ENCODE assay signal across 10 cellular contexts in the genomic region with DNA sequence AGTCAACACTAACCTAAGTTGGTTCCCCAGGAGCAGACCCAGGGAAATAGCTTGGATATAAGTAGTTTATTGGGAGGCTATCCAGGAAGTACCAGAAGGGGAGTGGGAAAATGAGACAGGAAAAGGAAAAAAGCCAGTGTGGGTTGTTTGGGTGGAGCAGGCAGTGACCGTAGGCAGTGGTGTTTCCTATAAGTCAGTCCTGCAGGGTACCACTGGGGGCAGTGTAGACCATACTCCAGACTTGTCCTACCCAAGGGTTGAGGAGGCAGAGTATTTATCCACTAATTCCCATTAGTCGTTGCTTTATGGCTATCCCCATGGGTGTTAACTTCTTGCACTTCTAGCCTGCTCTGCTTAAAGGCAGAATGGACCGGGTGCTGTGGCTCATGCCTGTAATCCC. TPM values are rescaled to one million over a fixed set of nuclear protein-coding genes. Genes with fewer than 3 reads are reported as not detected.
DNase-seq lines count a peak whose midpoint lies in the region; ATAC-seq and TF ChIP-seq lines count a peak whose summit lies in the region.
"Had no signal": no experiment of that assay in that cellular context is flagged by ENCODE, and none has a peak within 500 bp of the region (broad histone marks: within the 10 kb centered on the region; RNA-seq: fewer than 3 reads in every experiment).

No MANE protein-coding gene starts in this region.

- peak; percentile 10 for DNase-seq in stimulated activated CD4-positive, alpha-beta T cell treated with anti-CD3 and anti-CD28 coated beads, Interleukin-15, amount 100 ng/mL, for 24 hours
- DNase-seq in stimulated activated CD4-positive, alpha-beta T cell treated with anti-CD3 and anti-CD28 coated beads, Interleukin-1b, Interleukin-23, amount 100 ng/mL, for 48 hours = no peak
- no peak for DNase-seq in PC-9
- DNase-seq in right atrium auricular region (ENCODE audit: low spot score) = no peak
- DNase-seq in GM23248 = no peak
- no peak for DNase-seq in NCI-H2171 treated with DMSO at 0.1 percent for 48 hours (lab: John Stamatoyannopoulos, UW)

- H3K9me2 ChIP-seq in PC-9 (ENCODE audit: insufficient read depth) = no peaks in the 10 kb centered on the region
- no peaks in the 10 kb centered on the region for H3K9me2 ChIP-seq in GM23248 (ENCODE audit: insufficient read depth)

- H2AFZ ChIP-seq in PC-9 (no peak overlapping the region), GM23248 (no peak overlapping the region)

- BruUV-seq in PC-9 (replicated peaks; lab: Mats Ljungman, UMichigan) = no TSS peak

- H3K36me3 ChIP-seq in PC-9 (ENCODE audit: low read depth) (no peaks in the 10 kb centered on the region), right atrium auricular region (no peaks in the 10 kb centered on the region), GM23248 (ENCODE audit: low read depth) (no peaks in the 10 kb centered on the region)

- no peaks in the 10 kb centered on the region for H3K9me3 ChIP-seq in PC-9 (ENCODE audit: insufficient read depth, low read depth)
- H3K9me3 ChIP-seq in right atrium auricular region = no peaks in the 10 kb centered on the region
- no peaks in the 10 kb centered on the region for H3K9me3 ChIP-seq in GM23248 (ENCODE audit: low read depth)

- ATAC-seq in HG02938 (IDR thresholded peaks at IDR 0.05; ENCODE audit: unreplicated experiment) (no peak), GM18909 (IDR thresholded peaks at IDR 0.05; ENCODE audit: poor library complexity, unreplicated experiment) (no peak)

- H4K20me1 ChIP-seq in PC-9 (ENCODE audit: insufficient read depth) (no peaks in the 10 kb centered on the region), GM23248 (ENCODE audit: insufficient read depth) (no peaks in the 10 kb centered on the region)

- H3K79me2 ChIP-seq in PC-9 (ENCODE audit: low read depth) = no peaks in the 10 kb centered on the region
- no peaks in the 10 kb centered on the region for H3K79me2 ChIP-seq in GM23248 (ENCODE audit: insufficient read depth)

- H3K4me2 ChIP-seq in PC-9 (no peak overlapping the region), GM23248 (ENCODE audit: unreplicated experiment) (no peak overlapping the region)

- H3K4me1 ChIP-seq in PC-9 (replicated peaks; ENCODE audit: insufficient read depth) (no peaks in the 10 kb centered on the region), right atrium auricular region (peaks cover 0 to 10% of the 10 kb centered on the region in 2 donors), GM23248 (ENCODE audit: insufficient read depth) (no peaks in the 10 kb centered on the region)

- in situ Hi-C loops in GM23248 (cut with MboI) = no loop called here

- peak; percentile 55 for TF ChIP-seq CTCF in PC-9 (conservative IDR thresholded peaks at IDR 0.05)
- peak; percentile 20 to 62 for TF ChIP-seq CTCF in right atrium auricular region (IDR thresholded peaks at IDR 0.05)

- intact Hi-C loops in PC-9 (cut with micrococcal nuclease; ENCODE audit: unreplicated experiment) = no loop called here

- no peak overlapping the region for H3K27ac ChIP-seq in PC-9
- peak overlapping the region in 1 of 2 donors; percentile 61 for H3K27ac ChIP-seq in right atrium auricular region
- no peak overlapping the region for H3K27ac ChIP-seq in GM23248

- no peaks in the 10 kb centered on the region for H3F3A ChIP-seq in PC-9 (ENCODE audit: insufficient read depth, low read depth)
- no peaks in the 10 kb centered on the region for H3F3A ChIP-seq in GM23248 (ENCODE audit: insufficient read depth)

- 26 to 33% methylated on average over 3 of the region's 3 CpGs for WGBS in GM23248 (ENCODE audit: low coverage in 1 of 2, low lambda C conversion rate in 2 of 2, missing lambda C conversion rate in 2 of 2), 2 experiments

- POLR2A ChIA-PET in PC-9 (lab: Charles Lee; ENCODE audit: unreplicated experiment) = no interaction called here

- no peak overlapping the region for H3K4me3 ChIP-seq in PC-9
- H3K4me3 ChIP-seq in right atrium auricular region = no peak overlapping the region
- H3K4me3 ChIP-seq in GM23248 = no peak overlapping the region

- H3K9ac ChIP-seq in GM23248 = no peak overlapping the region

- CTCF ChIA-PET in PC-9 (lab: Charles Lee) = no interaction called here

- H3K27me3 ChIP-seq in PC-9 (ENCODE audit: insufficient read depth, low read depth) (0 out of 2 replicates have a peak, but pooled peaks cover 1% of the 10 kb centered on the region), right atrium auricular region (no peaks in the 10 kb centered on the region), GM23248 (replicated peaks; ENCODE audit: insufficient read depth) (no peaks in the 10 kb centered on the region)

RNA-seq across cellular contexts. Expression of a gene that starts 6.4 kb away (rescaled TPM):
- total RNA-seq in PC-9 (2021) (not detected in 2 replicates), right atrium auricular region (not detected)
- not detected in 2 replicates for total RNA-seq in GM23248 (2014; rRNA removed; shearing (Covaris generic))
- polyA plus RNA-seq in GM23248 (2016; fragmentation: Nextera tagmentation; extraction: Ambion mirVana) = not detected in 2 replicates
- polyA plus RNA-seq: adipose tissue, IgD-negative memory B cell had no signal
